ENCODE assay signal across 24 cellular contexts in genomic region chr6:89471287-89471867, GRCh38. TPM values are rescaled to one million over a fixed set of nuclear protein-coding genes. Genes with fewer than 3 reads are reported as not detected.
DNase-seq lines count a peak whose midpoint lies in the region; ATAC-seq and TF ChIP-seq lines count a peak whose summit lies in the region.
"Had no signal": no experiment of that assay in that cellular context is flagged by ENCODE, and none has a peak within 500 bp of the region (broad histone marks: within the 10 kb centered on the region; RNA-seq: fewer than 3 reads in every experiment).

No MANE protein-coding gene starts in this region.

- TF ChIP-seq CTCF in fibroblast of pulmonary artery (IDR thresholded peaks at IDR 0.05; ENCODE audit: low read length, missing control alignments) (no peak), osteocyte (IDR thresholded peaks at IDR 0.05) (no peak)

- H3K9me3 Mint-ChIP-seq in osteocyte (ENCODE audit: unreplicated experiment), result no peaks in the 10 kb centered on the region

- H3K4me3 ChIP-seq in fibroblast of pulmonary artery (replicated peaks; ENCODE audit: low read depth, low read length), result no peak overlapping the region
- H3K4me3 ChIP-seq: GM12878, GM23248, SK-N-MC had no signal

- H3K4me3 Mint-ChIP-seq in osteocyte (ENCODE audit: unreplicated experiment), result no peak overlapping the region
- H3K4me3 Mint-ChIP-seq: CD4-positive, CD25-positive, alpha-beta regulatory T cell had no signal

- H3K27me3 Mint-ChIP-seq in osteocyte (ENCODE audit: unreplicated experiment), result peaks cover 2% of the 10 kb centered on the region

- DNase-seq in NCI-H2107 treated with DMSO at 0.1 percent for 48 hours (lab: John Stamatoyannopoulos, UW; ENCODE audit: unreplicated experiment) (peak; percentile 64), NCI-H2107 (lab: John Stamatoyannopoulos, UW) (no peak), NCI-H774 (lab: John Stamatoyannopoulos, UW) (peak; percentile 17), fibroblast of pulmonary artery (ENCODE audit: low read depth) (peak; percentile 37), osteocyte (ENCODE audit: extremely low spot score, unreplicated experiment) (peak; percentile 6), LoVo (ENCODE audit: low spot score) (no peak)
- DNase-seq in activated naive CD4-positive, alpha-beta T cell (lab: John Stamatoyannopoulos, UW), result no peak
- DNase-seq: 8988T; BE2C; Caco-2; CD4-positive, CD25-positive, alpha-beta regulatory T cell; GM23248; HCEC 1CT; Kasumi-1; MM.1S; NCI-H1092 treated with DMSO at 0.1 percent for 48 hours; NCI-H187; NCI-H2171; NCI-H446; NCI-H526 treated with DMSO at 0.1 percent for 48 hours had no signal

- no peak overlapping the region for H3K27ac Mint-ChIP-seq in osteocyte (ENCODE audit: unreplicated experiment)
- H3K27ac Mint-ChIP-seq: CD4-positive, CD25-positive, alpha-beta regulatory T cell had no signal

- H3K4me1 Mint-ChIP-seq in osteocyte (ENCODE audit: unreplicated experiment), result peaks cover 12% of the 10 kb centered on the region

- no peaks in the 10 kb centered on the region for H3K36me3 Mint-ChIP-seq in osteocyte (ENCODE audit: unreplicated experiment)
- H3K36me3 Mint-ChIP-seq: CD4-positive, CD25-positive, alpha-beta regulatory T cell had no signal

- ATAC-seq in HG03045 (IDR thresholded peaks at IDR 0.05; ENCODE audit: unreplicated experiment), result no peak
- ATAC-seq: GM12878, Right ventricle myocardium inferior had no signal

RNA-seq across cellular contexts. Expression of gene ANKRD6, which starts 38.4 kb away (rescaled TPM):
- total RNA-seq in osteocyte, result 5.5 and 7.1 TPM in 2 replicates

RNA-seq across cellular contexts. Expression of gene RRAGD, which starts 59.3 kb away (rescaled TPM):
- total RNA-seq in osteocyte, result 4.5 TPM in 2 replicates
- total RNA-seq: GM23248 had no signal

Comparison
In these comparisons a context has a peak if more than half of its experiments do, and no peak if none do; other contexts are left out.
1. DNase-seq: peak in NCI-H2107 treated with DMSO at 0.1 percent for 48 hours (single experiment), NCI-H774 (single experiment), fibroblast of pulmonary artery (single experiment) and osteocyte (single experiment); none in NCI-H2107 (single experiment), activated naive CD4-positive, alpha-beta T cell (0 of 4) and LoVo (single experiment).